Comparison of ENCODE assay signal across 9 cellular contexts in genomic region chr20:45779011-45779915, GRCh38. TPM values are rescaled to one million over a fixed set of nuclear protein-coding genes. Genes with fewer than 3 reads are reported as not detected.
A peak's percentile ranks its signal among the peaks of the same experiment; 100 is the strongest.
DNase-seq lines count a peak whose midpoint lies in the region; ATAC-seq and TF ChIP-seq lines count a peak whose summit lies in the region.
"Had no signal": no experiment of that assay in that cellular context is flagged by ENCODE, and none has a peak within 500 bp of the region (broad histone marks: within the 10 kb centered on the region; RNA-seq: fewer than 3 reads in every experiment).

No MANE protein-coding gene starts in this region.

- POLR2A ChIA-PET in A673 (lab: Charles Lee; ENCODE audit: low non-redundant PET) = no interaction called here

- intact Hi-C loops in A673 (cut with micrococcal nuclease; ENCODE audit: unreplicated experiment) = loop anchor here (10.0 kb wide), 1 partner anchor 324 kb away; no protein-coding TSS in a partner anchor
- intact Hi-C loops in dorsolateral prefrontal cortex (cut with DNase I) = loop anchor here in 1 of 2 donors (10.0 kb wide), 1 partner anchor 414 kb away; the partner anchor contains the start of gene SYS1
- intact Hi-C loops in mucosa of descending colon (cut with DNase I, micrococcal nuclease) = loop anchor here in 1 of 2 donors (10.0 kb wide), 1 partner anchor 464 kb away; no protein-coding TSS in a partner anchor

- H3K27me3 ChIP-seq in A673 (replicated peaks; ENCODE audit: insufficient read depth, low read depth, low read length, poor library complexity) = no peaks in the 10 kb centered on the region
- no peaks in the 10 kb centered on the region for H3K27me3 ChIP-seq in dorsolateral prefrontal cortex

- H3K27ac ChIP-seq in A673 (ENCODE audit: low read depth, low read length, poor library complexity, severe bottlenecking) (no peak overlapping the region), dorsolateral prefrontal cortex (peak overlapping the region in 40 of 59 donors; percentile 4 to 78 (median 56))

- no peaks in the 10 kb centered on the region for H3K36me3 ChIP-seq in A673 (ENCODE audit: insufficient read depth, low read length, poor library complexity, severe bottlenecking)
- H3K36me3 ChIP-seq in mucosa of descending colon (ENCODE audit: low read depth) = no peaks in the 10 kb centered on the region

- CTCF ChIA-PET in A673 (lab: Charles Lee) = interaction anchor here (0.9 kb wide), 1 partner anchor 20 kb away, joined by 3 read pairs; no protein-coding TSS in a partner anchor

- no peaks in the 10 kb centered on the region for H3K4me1 ChIP-seq in A673 (ENCODE audit: insufficient read depth, low read length, poor library complexity, severe bottlenecking)
- H3K4me1 ChIP-seq in mucosa of descending colon (ENCODE audit: low read depth) = peaks cover 38% of the 10 kb centered on the region

- peak; percentile 35 for DNase-seq in A673 (ENCODE audit: low spot score)
- DNase-seq in LoVo (ENCODE audit: low spot score) = peak; percentile 94
- peak in 8 of 10 donors; percentile 35 to 85 (median 61) for DNase-seq in dorsolateral prefrontal cortex
- DNase-seq in mucosa of descending colon = peak; percentile 80 to 88 (median 85)
- DNase-seq in NCI-H2107 (lab: John Stamatoyannopoulos, UW) = no peak
- DNase-seq: naive B cell had no signal

- H3K4me3 ChIP-seq in A673 (ENCODE audit: low read depth, low read length, poor library complexity, severe bottlenecking) (no peak overlapping the region), dorsolateral prefrontal cortex (no peak overlapping the region), mucosa of descending colon (no peak overlapping the region)

- ATAC-seq in mucosa of descending colon (peak; percentile 70), GM19455 (IDR thresholded peaks at IDR 0.05; ENCODE audit: unreplicated experiment) (no peak), HG03025 (IDR thresholded peaks at IDR 0.05; ENCODE audit: low FRiP score, unreplicated experiment) (no peak), GM18519 (IDR thresholded peaks at IDR 0.05; ENCODE audit: low FRiP score, unreplicated experiment) (no peak)

- no peaks in the 10 kb centered on the region for H3K9me3 ChIP-seq in A673 (ENCODE audit: low read depth, low read length, poor library complexity, severe bottlenecking)
- H3K9me3 ChIP-seq in mucosa of descending colon = no peaks in the 10 kb centered on the region

- TF ChIP-seq CTCF in A673 (conservative IDR thresholded peaks at IDR 0.05; ENCODE audit: low read depth, low read length) (no peak), dorsolateral prefrontal cortex (IDR thresholded peaks at IDR 0.05 in 54 of 56, conservative IDR thresholded peaks at IDR 0.05 in 2 of 56; ENCODE audit: low read depth in 1 of 56, partially characterized antibody in 56 of 56) (no peak), mucosa of descending colon (IDR thresholded peaks at IDR 0.05) (no peak)

- no TSS peak for BruUV-seq in A673 (replicated peaks; lab: Mats Ljungman, UMichigan)

RNA-seq across cellular contexts. Expression of gene WFDC3, which starts 12.4 kb away (rescaled TPM):
- total RNA-seq in A673 (2021) (0.63 TPM in 1 of 2 replicates, not detected in the other), dorsolateral prefrontal cortex (1 to 10 TPM in 76 of 120 experiments, under 1 TPM in 7, not detected in 37; 0.71 to 6.6 (median 1.8) TPM), mucosa of descending colon (1 to 10 TPM; 3.2 to 7.9 (median 5.1) TPM)

RNA-seq across cellular contexts. Expression of gene DNTTIP1, which starts 12.5 kb away (rescaled TPM):
- total RNA-seq in A673 (2021) (44.6 and 45.9 TPM in 2 replicates), dorsolateral prefrontal cortex (10 to 100 TPM; 13.2 to 33.5 (median 21.5) TPM), mucosa of descending colon (10 to 100 TPM; 32.7 to 59.5 (median 36.3) TPM)

RNA-seq across cellular contexts. Expression of gene UBE2C, which starts 33.2 kb away (rescaled TPM):
- 241 and 249 TPM in 2 replicates for total RNA-seq in A673 (2021)
- 1 to 10 TPM in 7 of 120 experiments, under 1 TPM in 5, not detected in 108; 0.62 to 2.7 (median 1.2) TPM for total RNA-seq in dorsolateral prefrontal cortex
- 10 to 100 TPM in 1 of 3 donors, 1 to 10 TPM in 2; 4.7 to 41.1 (median 8.7) TPM for total RNA-seq in mucosa of descending colon

RNA-seq across cellular contexts. Expression of gene TNNC2, which starts 47.8 kb away (rescaled TPM):
- total RNA-seq in A673 (2021) = not detected in 2 replicates
- total RNA-seq in dorsolateral prefrontal cortex = 1 to 10 TPM in 98 of 120 experiments, under 1 TPM in 7, not detected in 15; 0.64 to 4.3 (median 1.9) TPM
- total RNA-seq in mucosa of descending colon = 1 to 10 TPM; 2.1 to 5.4 (median 3.1) TPM

RNA-seq across cellular contexts. Expression of gene SNX21, which starts 54.3 kb away (rescaled TPM):
- 3.1 and 7.3 TPM in 2 replicates for total RNA-seq in A673 (2021)
- 10 to 100 TPM; 24.9 to 65.9 (median 37.1) TPM for total RNA-seq in dorsolateral prefrontal cortex
- 10 to 100 TPM; 13.8 to 31.5 (median 14.0) TPM for total RNA-seq in mucosa of descending colon
